1 cellular context compared by ENCODE assay signal in the genomic region with DNA sequence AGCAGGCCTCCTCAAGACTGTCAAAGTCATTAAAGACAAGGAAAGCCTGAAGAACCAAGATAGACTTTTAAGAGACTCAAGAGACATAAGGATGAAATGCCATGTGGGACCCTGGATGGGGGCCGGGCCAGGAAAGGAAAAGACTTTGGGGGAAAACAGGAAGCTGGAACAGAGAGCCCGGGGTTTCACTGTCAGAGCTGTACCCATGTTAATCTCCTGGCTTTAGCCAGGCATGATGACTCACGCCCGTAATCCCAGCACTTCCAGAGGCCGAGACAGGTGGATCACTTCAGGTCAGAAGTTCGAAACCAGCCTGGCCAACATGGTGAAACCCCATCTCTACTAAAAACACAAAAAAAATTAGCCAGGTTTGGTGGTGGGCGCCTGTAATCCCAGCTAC.
TF ChIP-seq lines count a peak whose summit lies in the region.

No MANE protein-coding gene starts in this region.

TF ChIP-seq in K562, 482 proteins besides CTCF, POLR2A, EP300 and RAD21 (continued from another document):
- no peak for TF ChIP-seq KDM4B (IDR thresholded peaks at IDR 0.05; ENCODE audit: borderline replicate concordance in 2 of 2, low read depth in 1 of 2)
